In genomic region chr2:224147174-224147573, GRCh38 we compare ENCODE assay signal across 25 cellular contexts.
A peak's percentile ranks its signal among the peaks of the same experiment; 100 is the strongest.
DNase-seq lines count a peak whose midpoint lies in the region; ATAC-seq, FAIRE-seq and TF ChIP-seq lines count a peak whose summit lies in the region.
"Had no signal": no experiment of that assay in that cellular context is flagged by ENCODE, and none has a peak within 500 bp of the region (broad histone marks: within the 10 kb centered on the region; RNA-seq: fewer than 3 reads in every experiment).

No MANE protein-coding gene starts in this region.

- ATAC-seq in A549 (peak in 1 of 2 experiments; percentile 16; a peak in 1 of 6 replicates), left colon (peak; percentile 94), HG03571 (IDR thresholded peaks at IDR 0.05; ENCODE audit: unreplicated experiment) (no peak), HG03135 (IDR thresholded peaks at IDR 0.05; ENCODE audit: unreplicated experiment) (no peak)
- ATAC-seq: K562; stimulated activated effector memory CD8-positive, alpha-beta T cell treated with anti-CD3 and anti-CD28 coated beads, Interleukin-12 subunit alpha, Interleukin-12 subunit beta, amount 100 ng/mL, for 72 hours; WTC11 had no signal

- H3K4me1 ChIP-seq in A549: peaks cover 72% of the 10 kb centered on the region
- H3K4me1 ChIP-seq: testis had no signal

- no peak overlapping the region for H3K4me3 ChIP-seq in A549
- H3K4me3 ChIP-seq in bronchial epithelial cell (ENCODE audit: low read depth, low read length): no peak overlapping the region
- H3K4me3 ChIP-seq: cardiac muscle cell, heart left ventricle, K562, testis had no signal

- TF ChIP-seq POLR2A in A549 (IDR thresholded peaks at IDR 0.05; ENCODE audit: low read length): no peak

- no peak for TF ChIP-seq EP300 in A549 (IDR thresholded peaks at IDR 0.05)

- H3K27ac ChIP-seq in A549: peak overlapping the region; percentile 67 to 74
- H3K27ac ChIP-seq: cardiac muscle cell, testis had no signal

- 81% methylated on average over 4 of the region's 4 CpGs for WGBS in A549 (ENCODE audit: missing lambda C conversion rate)

- intact Hi-C loops in left colon (cut with DNase I, micrococcal nuclease): no loop called here

- H3K27me3 ChIP-seq in bronchial epithelial cell (ENCODE audit: control insufficient read depth, insufficient read depth, low read length): no peaks in the 10 kb centered on the region
- H3K27me3 ChIP-seq: cardiac muscle cell, heart left ventricle, testis had no signal

- POLR2A ChIA-PET in A549 (lab: Yijun Ruan, JAX): no interaction called here

- TF ChIP-seq CTCF in A549 (IDR thresholded peaks at IDR 0.05) (no peak), bronchial epithelial cell (IDR thresholded peaks at IDR 0.05; ENCODE audit: insufficient read depth, low read length, severe bottlenecking) (no peak)

- no peaks in the 10 kb centered on the region for H3K9me3 ChIP-seq in A549
- H3K9me3 ChIP-seq: heart left ventricle, testis had no signal

- H3K36me3 ChIP-seq in bronchial epithelial cell (ENCODE audit: control insufficient read depth, insufficient read depth, low read length): no peaks in the 10 kb centered on the region
- H3K36me3 ChIP-seq: cardiac muscle cell, heart left ventricle had no signal

- peak overlapping the region; percentile 56 for H3K4me2 ChIP-seq in A549

- DNase-seq in A549 (ENCODE audit: low read depth in 1 of 2, low spot score in 1 of 2) (peak in 1 of 2 experiments; percentile 27), HT-29 (ENCODE audit: low spot score) (peak; percentile 64), bronchial epithelial cell (ENCODE audit: low read depth) (peak; percentile 75), left colon (peak; percentile 56 to 76), NCI-H1092 (lab: John Stamatoyannopoulos, UW) (no peak)
- no peak for DNase-seq in stimulated activated CD4-positive, alpha-beta T cell treated with anti-CD3 and anti-CD28 coated beads, Interleukin-4, amount 100 ng/mL, for 1 hour
- DNase-seq: activated CD4-positive, alpha-beta memory T cell treated with anti-CD3 and anti-CD28 coated beads, Interleukin-2, amount 10 ng/mL, durations not matched to agents 7 days and 5 days; activated naive CD8-positive, alpha-beta T cell treated with anti-CD3 and anti-CD28 coated beads, Interleukin-2, amount 10 ng/mL, durations not matched to agents 7 days and 5 days; activated T-cell treated with anti-CD3 and anti-CD28 coated beads, Interleukin-2, amount 50 U/mL, for 48 hours; C1 segment of cervical spinal cord; DMS 273 treated with DMSO at 0.1 percent for 48 hours; effector CD4-positive, alpha-beta T cell; heart left ventricle; NCI-H1048; NCI-H2081 treated with DMSO at 0.1 percent for 48 hours; NCI-H510A; SHP77 treated with DMSO at 0.1 percent for 48 hours; stimulated activated CD4-positive, alpha-beta T cell treated with anti-CD3 and anti-CD28 coated beads, Interleukin-12 subunit alpha, Interleukin-12 subunit beta, amount 100 ng/mL, for 4 hours; testis had no signal

- FAIRE-seq in A549 (lab: Jason Lieb, UNC): no peak
- no peak for FAIRE-seq in bronchial epithelial cell (lab: Jason Lieb, UNC)
- FAIRE-seq: K562 had no signal

- TF ChIP-seq RAD21 in A549 (conservative IDR thresholded peaks at IDR 0.05 in 1 of 2, IDR thresholded peaks at IDR 0.05 in 1 of 2): no peak

- CTCF ChIA-PET in A549 (lab: Yijun Ruan, JAX): interaction anchor here (2.0 to 5.0 kb wide), 3 partner anchors 108 to 154 kb away, joined by 8 to 18 read pairs (median 12); partner anchors contain the start of gene SERPINE2

TF ChIP-seq in A549, 52 proteins besides CTCF, POLR2A, EP300 and RAD21:
- TF ChIP-seq MAZ (IDR thresholded peaks at IDR 0.05; ENCODE audit: borderline replicate concordance, low read depth, low read length): no peak
- TF ChIP-seq SMC3 (IDR thresholded peaks at IDR 0.05): no peak
- no peak for TF ChIP-seq FOSL2 (IDR thresholded peaks at IDR 0.05)
- 0 out of 2 replicates have a peak, but pooled peaks have one; percentile 4 for TF ChIP-seq FOSL2 (CRISPR knock-in tag; IDR thresholded peaks at IDR 0.05)
TF ChIP-seq in A549: peak in this region for 1.

Comparison
In these comparisons a context has a peak if more than half of its experiments do, and no peak if none do; other contexts are left out.
1. DNase-seq: peak in HT-29 (single experiment), bronchial epithelial cell (single experiment) and left colon (2 of 2); none in stimulated activated CD4-positive, alpha-beta T cell treated with anti-CD3 and anti-CD28 coated beads, Interleukin-4, amount 100 ng/mL, for 1 hour (single experiment) and NCI-H1092 (single experiment).